9 cellular contexts compared by ENCODE assay signal in genomic region chr1:206769331-206769731, GRCh38. TPM values are rescaled to one million over a fixed set of nuclear protein-coding genes. Genes with fewer than 3 reads are reported as not detected.
A peak's percentile ranks its signal among the peaks of the same experiment; 100 is the strongest.
DNase-seq lines count a peak whose midpoint lies in the region; ATAC-seq and TF ChIP-seq lines count a peak whose summit lies in the region.
"Had no signal": no experiment of that assay in that cellular context is flagged by ENCODE, and none has a peak within 500 bp of the region (broad histone marks: within the 10 kb centered on the region; RNA-seq: fewer than 3 reads in every experiment).

No MANE protein-coding gene starts in this region.

- no peak for DNase-seq in lower lobe of right lung
- no peak for DNase-seq in foreskin fibroblast
- no peak for DNase-seq in amygdala (lab: John Stamatoyannopoulos, UW)
- no peak for DNase-seq in erythroblast (lab: John Stamatoyannopoulos, UW)
- no peak for DNase-seq in HuH-7.5 (ENCODE audit: low spot score)

- ATAC-seq in GM21528 (IDR thresholded peaks at IDR 0.05; ENCODE audit: low FRiP score, unreplicated experiment) (peak; percentile 60), lower lobe of right lung (peak; percentile 36 to 53)

- no peak for TF ChIP-seq CTCF in lower lobe of right lung (IDR thresholded peaks at IDR 0.05)
- TF ChIP-seq CTCF in foreskin fibroblast (IDR thresholded peaks at IDR 0.05; ENCODE audit: low read depth, low read length): no peak

- H3K27ac ChIP-seq in KOPT-K1 (ENCODE audit: low read depth, low read length, poor library complexity, severe bottlenecking) (peak overlapping the region; percentile 71), lower lobe of right lung (no peak overlapping the region)

- H3K36me3 ChIP-seq in KOPT-K1 (ENCODE audit: insufficient read depth, low read length): no peaks in the 10 kb centered on the region
- H3K36me3 ChIP-seq in lower lobe of right lung: no peaks in the 10 kb centered on the region

- peaks cover 53% of the 10 kb centered on the region for H3K4me1 ChIP-seq in lower lobe of right lung

- H3K4me3 ChIP-seq in lower lobe of right lung (no peak overlapping the region), foreskin fibroblast (ENCODE audit: low read depth in 1 of 2, low read length in 2 of 2) (no peak overlapping the region)

- intact Hi-C loops in lower lobe of right lung (cut with DNase I): no loop called here

- H3K9me3 ChIP-seq in KOPT-K1 (ENCODE audit: insufficient read depth, low read length, poor library complexity, severe bottlenecking): no peaks in the 10 kb centered on the region
- no peaks in the 10 kb centered on the region for H3K9me3 ChIP-seq in lower lobe of right lung

- TF ChIP-seq POLR2A in GM15510 (IDR thresholded peaks at IDR 0.05; ENCODE audit: borderline replicate concordance, extremely low read depth, insufficient read length) (peak; percentile 19), erythroblast (IDR thresholded peaks at IDR 0.05; ENCODE audit: low read length) (no peak)

- no peaks in the 10 kb centered on the region for H3K27me3 ChIP-seq in lower lobe of right lung (ENCODE audit: low read depth)

RNA-seq across cellular contexts. Expression of gene IL19, which starts 1.2 kb away (rescaled TPM):
- not detected for total RNA-seq in lower lobe of right lung
- total RNA-seq: pulmonary artery endothelial cell had no signal

RNA-seq across cellular contexts. Expression of gene IL10, which starts 3.0 kb away (rescaled TPM):
- 1.4 TPM for total RNA-seq in lower lobe of right lung
- total RNA-seq: pulmonary artery endothelial cell had no signal
